10 cellular contexts compared by ENCODE assay signal in the genomic region with DNA sequence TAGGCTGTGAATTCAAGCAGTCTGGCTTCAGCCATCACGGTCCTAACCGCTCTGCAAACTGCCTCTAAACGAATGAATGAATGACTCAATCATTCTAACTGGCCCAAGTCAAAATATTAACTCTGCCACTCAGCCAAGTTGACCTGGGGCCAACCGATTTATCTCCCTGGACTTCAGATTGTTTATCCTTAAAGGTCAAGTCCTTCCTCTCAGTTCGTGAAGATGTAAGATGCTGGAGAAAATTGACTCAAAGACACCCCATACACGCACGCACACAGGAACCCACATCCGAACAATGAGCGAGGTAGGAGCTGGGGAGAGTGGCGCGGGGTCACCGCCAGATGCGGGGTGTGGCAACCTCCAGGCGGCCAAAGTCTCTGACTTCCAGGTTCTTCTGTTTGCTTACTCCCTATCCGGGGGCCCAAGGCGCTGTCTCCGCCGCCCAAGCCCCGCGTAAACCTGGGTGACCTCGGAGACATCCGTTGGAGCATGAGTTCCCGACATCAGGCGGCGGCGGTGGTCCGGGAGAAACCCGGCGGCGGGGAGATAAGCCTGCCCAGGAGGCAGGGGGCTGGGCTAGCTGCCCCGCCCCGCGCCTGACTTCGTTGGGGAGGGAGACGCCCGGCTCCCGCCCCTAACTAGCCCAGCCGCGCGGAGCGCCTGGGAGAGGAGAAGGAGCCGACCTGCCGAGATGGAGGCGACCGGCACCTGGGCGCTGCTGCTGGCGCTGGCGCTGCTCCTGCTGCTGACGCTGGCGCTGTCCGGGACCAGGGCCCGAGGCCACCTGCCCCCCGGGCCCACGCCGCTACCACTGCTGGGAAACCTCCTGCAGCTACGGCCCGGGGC. TPM values are rescaled to one million over a fixed set of nuclear protein-coding genes. Genes with fewer than 3 reads are reported as not detected.
DNase-seq lines count a peak whose midpoint lies in the region; ATAC-seq and TF ChIP-seq lines count a peak whose summit lies in the region.
"Had no signal": no experiment of that assay in that cellular context is flagged by ENCODE, and none has a peak within 500 bp of the region (broad histone marks: within the 10 kb centered on the region; RNA-seq: fewer than 3 reads in every experiment).

A gene with protein sequence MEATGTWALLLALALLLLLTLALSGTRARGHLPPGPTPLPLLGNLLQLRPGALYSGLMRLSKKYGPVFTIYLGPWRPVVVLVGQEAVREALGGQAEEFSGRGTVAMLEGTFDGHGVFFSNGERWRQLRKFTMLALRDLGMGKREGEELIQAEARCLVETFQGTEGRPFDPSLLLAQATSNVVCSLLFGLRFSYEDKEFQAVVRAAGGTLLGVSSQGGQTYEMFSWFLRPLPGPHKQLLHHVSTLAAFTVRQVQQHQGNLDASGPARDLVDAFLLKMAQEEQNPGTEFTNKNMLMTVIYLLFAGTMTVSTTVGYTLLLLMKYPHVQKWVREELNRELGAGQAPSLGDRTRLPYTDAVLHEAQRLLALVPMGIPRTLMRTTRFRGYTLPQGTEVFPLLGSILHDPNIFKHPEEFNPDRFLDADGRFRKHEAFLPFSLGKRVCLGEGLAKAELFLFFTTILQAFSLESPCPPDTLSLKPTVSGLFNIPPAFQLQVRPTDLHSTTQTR (plus strand): TSS at position 646 of the 846 bp plus-strand sequence. CDS start 46 bp downstream, at position 692.

- H3K27ac Mint-ChIP-seq in T-helper 1 cell treated with Interleukin-12 subunit alpha and Interleukin-12 subunit beta and Interleukin-4 antibody, amounts not matched to agents 30 μg/mL and 1 μg/mL, for 36 hours = peak within 1 kb of the TSS; percentile 18

- peak within 1 kb of the TSS; percentile 32 for H2BK120ac ChIP-seq in trophoblast cell (ENCODE audit: insufficient read depth, low read length, poor library complexity)

- peak within 1 kb of the TSS; percentile 3 for H3K9ac ChIP-seq in fibroblast of lung (ENCODE audit: insufficient read depth, low read length)
- H3K9ac ChIP-seq in trophoblast cell (ENCODE audit: low read length) = peak within 1 kb of the TSS; percentile 3

- no peaks in the 10 kb centered on the region for H3K9me3 Mint-ChIP-seq in T-helper 1 cell treated with Interleukin-12 subunit alpha and Interleukin-12 subunit beta and Interleukin-4 antibody, amounts not matched to agents 30 μg/mL and 1 μg/mL, for 36 hours

- no peak for TF ChIP-seq CTCF in fibroblast of lung (conservative IDR thresholded peaks at IDR 0.05 in 1 of 2, IDR thresholded peaks at IDR 0.05 in 1 of 2; ENCODE audit: low read depth in 1 of 2, low read length in 2 of 2)

- H4K12ac ChIP-seq in trophoblast cell (ENCODE audit: low read depth, low read length) = peak within 1 kb of the TSS; percentile 67

- H3K36me3 ChIP-seq in fibroblast of lung (ENCODE audit: control insufficient read depth, insufficient read depth, low read length) (peaks cover 2% of the 10 kb centered on the region), trophoblast cell (ENCODE audit: control insufficient read depth in 1 of 2, insufficient read depth in 2 of 2, low read length in 2 of 2) (no peaks in the 10 kb centered on the region)

- DNase-seq in fibroblast of lung (ENCODE audit: low read depth in 2 of 2) (peak in 1 of 2 donors; percentile 14), trophoblast cell (peak; percentile 17 to 35), cerebellum (ENCODE audit: low spot score) (no peak)

- H3K79me1 ChIP-seq in trophoblast cell (ENCODE audit: low read length) = peaks cover 4% of the 10 kb centered on the region

- WGBS in trophoblast cell (ENCODE audit: extremely low coverage, insufficient coverage, insufficient read length) = no CpG with 5 or more reads among the region's 57 CpGs

- peak within 1 kb of the TSS; percentile 16 for H3K14ac ChIP-seq in trophoblast cell (ENCODE audit: low read length)

- H4K8ac ChIP-seq in trophoblast cell (ENCODE audit: low read depth, low read length) = peak within 1 kb of the TSS; percentile 51

- no peak within 1 kb of the TSS for H3K23ac ChIP-seq in trophoblast cell (ENCODE audit: low read length)

- ATAC-seq in GM18520 (IDR thresholded peaks at IDR 0.05; ENCODE audit: unreplicated experiment) (no peak), HG03571 (IDR thresholded peaks at IDR 0.05; ENCODE audit: unreplicated experiment) (no peak), GM21360 (IDR thresholded peaks at IDR 0.05; ENCODE audit: unreplicated experiment) (no peak)

- H3K9me3 ChIP-seq in fibroblast of lung (ENCODE audit: control insufficient read depth, insufficient read depth, low read depth, low read length) = no peaks in the 10 kb centered on the region
- H3K9me3 ChIP-seq in trophoblast cell (ENCODE audit: insufficient read depth, low read depth, low read length) = no peaks in the 10 kb centered on the region

- H3K4me1 ChIP-seq in fibroblast of lung (ENCODE audit: control insufficient read depth, extremely low read depth, insufficient read depth, low read length) (peaks cover 3% of the 10 kb centered on the region), trophoblast cell (ENCODE audit: control insufficient read depth in 1 of 2, insufficient read depth in 2 of 2, low read length in 2 of 2) (peaks cover 20 to 21% of the 10 kb centered on the region in 2 experiments)

- no peak within 1 kb of the TSS for H3K4ac ChIP-seq in trophoblast cell (ENCODE audit: low read depth, low read length)

- peaks cover 16% of the 10 kb centered on the region for H3K4me1 Mint-ChIP-seq in T-helper 1 cell treated with Interleukin-12 subunit alpha and Interleukin-12 subunit beta and Interleukin-4 antibody, amounts not matched to agents 30 μg/mL and 1 μg/mL, for 36 hours (ENCODE audit: low read depth)

- in situ Hi-C loops in GM18951 (cut with MboI; ENCODE audit: low sequenced_read_pairs, unreplicated experiment) = no loop called here

- peak within 1 kb of the TSS; percentile 84 for H3K4me2 ChIP-seq in fibroblast of lung (ENCODE audit: extremely low read depth, insufficient read depth, low read length)
- peak within 1 kb of the TSS; percentile 72 for H3K4me2 ChIP-seq in trophoblast cell (ENCODE audit: low read length)

- peak within 1 kb of the TSS; percentile 51 for H2BK12ac ChIP-seq in trophoblast cell (ENCODE audit: low read length)

- peaks cover 3% of the 10 kb centered on the region for H3K79me2 ChIP-seq in fibroblast of lung (ENCODE audit: control insufficient read depth, insufficient read depth, low read length)
- no peaks in the 10 kb centered on the region for H3K79me2 ChIP-seq in trophoblast cell (ENCODE audit: control insufficient read depth, insufficient read depth, low read length, poor library complexity)

- H4K91ac ChIP-seq in trophoblast cell (ENCODE audit: low read depth, low read length) = peak within 1 kb of the TSS; percentile 67

- peak within 1 kb of the TSS; percentile 38 for H3K18ac ChIP-seq in trophoblast cell (ENCODE audit: low read length)

- H3K27me3 ChIP-seq in fibroblast of lung (ENCODE audit: control insufficient read depth, insufficient read depth, low read length) (no peaks in the 10 kb centered on the region), trophoblast cell (ENCODE audit: insufficient read depth, low read length) (no peaks in the 10 kb centered on the region)

- peak within 1 kb of the TSS; percentile 9 for H2BK5ac ChIP-seq in trophoblast cell (ENCODE audit: low read depth, low read length, poor library complexity)

- peak; percentile 21 for TF ChIP-seq POLR2A in GM18951 (IDR thresholded peaks at IDR 0.05; ENCODE audit: extremely low read depth, insufficient read depth, insufficient read length)

- H2AFZ ChIP-seq in fibroblast of lung (ENCODE audit: low read length) = peak within 1 kb of the TSS; percentile 34
- peak within 1 kb of the TSS; percentile 84 for H2AFZ ChIP-seq in trophoblast cell (ENCODE audit: insufficient read depth, low read length, poor library complexity)

- H3K36me3 Mint-ChIP-seq in T-helper 1 cell treated with Interleukin-12 subunit alpha and Interleukin-12 subunit beta and Interleukin-4 antibody, amounts not matched to agents 30 μg/mL and 1 μg/mL, for 36 hours (ENCODE audit: low read depth) = peaks cover 3% of the 10 kb centered on the region

- peak within 1 kb of the TSS; percentile 28 to 59 (median 49) for H3K4me3 ChIP-seq in fibroblast of lung (replicated peaks in 1 of 4; ENCODE audit: control extremely low read depth in 1 of 4, insufficient read depth in 1 of 4, low read depth in 3 of 4, low read length in 4 of 4)
- H3K4me3 ChIP-seq in trophoblast cell (ENCODE audit: low read depth, low read length) = peak within 1 kb of the TSS; percentile 68

- H2AK5ac ChIP-seq in trophoblast cell (ENCODE audit: low read length) = no peak within 1 kb of the TSS

- peak within 1 kb of the TSS; percentile 65 for H3K4me3 Mint-ChIP-seq in T-helper 1 cell treated with Interleukin-12 subunit alpha and Interleukin-12 subunit beta and Interleukin-4 antibody, amounts not matched to agents 30 μg/mL and 1 μg/mL, for 36 hours

- no peaks in the 10 kb centered on the region for H4K20me1 ChIP-seq in fibroblast of lung (ENCODE audit: control insufficient read depth, extremely low read depth, insufficient read depth, low read length)

- H3K27ac ChIP-seq in fibroblast of lung (ENCODE audit: insufficient read depth, low read length) (peak within 1 kb of the TSS; percentile 6), trophoblast cell (ENCODE audit: low read depth, low read length) (no peak within 1 kb of the TSS)

- H3K27me3 Mint-ChIP-seq in T-helper 1 cell treated with Interleukin-12 subunit alpha and Interleukin-12 subunit beta and Interleukin-4 antibody, amounts not matched to agents 30 μg/mL and 1 μg/mL, for 36 hours (ENCODE audit: low read depth) = peaks cover 49% of the 10 kb centered on the region

RNA-seq across cellular contexts. Expression of the gene that starts here (rescaled TPM):
- total RNA-seq in fibroblast of lung = 2.1 and 3.5 TPM in 2 replicates
- polyA plus RNA-seq in fibroblast of lung = 0.93 and 7.5 TPM in 2 replicates
- 3.0 and 29.9 TPM in 2 replicates for polyA plus RNA-seq in fibroblast of lung (2012)
- polyA minus RNA-seq in fibroblast of lung (ENCODE audit: low replicate concordance) = 13.9 and 79.2 TPM in 2 replicates
- 10.3 and 11.2 TPM in 2 replicates for polyA plus RNA-seq in trophoblast cell (2013)
- 0.64 TPM for total RNA-seq in cerebellum
- total RNA-seq: LHCN-M2, myocyte had no signal
